8 cellular contexts compared by ENCODE assay signal in genomic region chr2:55014962-55015939, GRCh38. TPM values are rescaled to one million over a fixed set of nuclear protein-coding genes. Genes with fewer than 3 reads are reported as not detected.
A peak's percentile ranks its signal among the peaks of the same experiment; 100 is the strongest.
DNase-seq lines count a peak whose midpoint lies in the region; ATAC-seq, FAIRE-seq and TF ChIP-seq lines count a peak whose summit lies in the region.

No MANE protein-coding gene starts in this region.

- H3K27me3 ChIP-seq in PC-3 (ENCODE audit: low read length): no peaks in the 10 kb centered on the region
- H3K27me3 ChIP-seq in hepatocyte: no peaks in the 10 kb centered on the region
- H3K27me3 ChIP-seq in small intestine (ENCODE audit: control insufficient read depth in 2 of 2, insufficient read depth in 2 of 2, low read length in 2 of 2): no peaks in the 10 kb centered on the region

- peak; percentile 19 for FAIRE-seq in small intestine (lab: Jason Lieb, UNC)

- peak overlapping the region; percentile 45 for H3K4me3 Mint-ChIP-seq in Calu3 (ENCODE audit: low read depth, unreplicated experiment)

- H3K79me2 ChIP-seq in PC-3 (ENCODE audit: low read length): peaks cover 100% of the 10 kb centered on the region
- H3K79me2 ChIP-seq in hepatocyte: peaks cover 98% of the 10 kb centered on the region

- H3K9me2 ChIP-seq in PC-3 (replicated peaks; ENCODE audit: low read length) (no peaks in the 10 kb centered on the region), hepatocyte (replicated peaks; ENCODE audit: insufficient read depth) (no peaks in the 10 kb centered on the region)

- H2AFZ ChIP-seq in PC-3 (ENCODE audit: low read length): no peak overlapping the region
- H2AFZ ChIP-seq in hepatocyte: no peak overlapping the region

- intact Hi-C loops in Calu3 (cut with micrococcal nuclease; ENCODE audit: unreplicated experiment) (loop anchor here (1.0 to 2.0 kb wide), 3 partner anchors 32 to 153 kb away; no protein-coding TSS in a partner anchor), PC-3 (cut with micrococcal nuclease) (loop anchor here (1.0 to 10.0 kb wide), 5 partner anchors 34 to 290 kb away; partner anchors contain the start of gene EML6)

- H3K36me3 Mint-ChIP-seq in Calu3 (ENCODE audit: insufficient read depth, unreplicated experiment): peaks cover 28% of the 10 kb centered on the region

- H3K36me3 ChIP-seq in PC-3 (ENCODE audit: low read depth, low read length): peaks cover 16% of the 10 kb centered on the region
- H3K36me3 ChIP-seq in hepatocyte (replicated peaks; ENCODE audit: insufficient read depth, low read depth): no peaks in the 10 kb centered on the region
- no peaks in the 10 kb centered on the region for H3K36me3 ChIP-seq in small intestine (ENCODE audit: control insufficient read depth in 2 of 2, insufficient read depth in 2 of 2, low read length in 2 of 2)

- H3K4me2 ChIP-seq in PC-3 (ENCODE audit: low read length): peak overlapping the region; percentile 54; the same call in 1 of the 2 replicates
- peak overlapping the region; percentile 44 for H3K4me2 ChIP-seq in hepatocyte

- CTCF ChIA-PET in Calu3 (lab: Charles Lee): interaction anchor here (0.7 to 5.3 kb wide), 8 partner anchors 33 to 161 kb away, joined by 3 to 36 read pairs (median 6); partner anchors contain the start of gene RTN4
- CTCF ChIA-PET in PC-3 (lab: Charles Lee): interaction anchor here (0.6 to 1.2 kb wide), 4 partner anchors 25 to 160 kb away, joined by 3 to 5 read pairs (median 4); no protein-coding TSS in a partner anchor

- no peak overlapping the region for H3K9ac ChIP-seq in PC-3 (ENCODE audit: low read length)

- no peak overlapping the region for H3K4me3 ChIP-seq in PC-3 (ENCODE audit: low read length)
- no peak overlapping the region for H3K4me3 ChIP-seq in astrocyte of the spinal cord (ENCODE audit: low read depth, low read length)
- no peak overlapping the region for H3K4me3 ChIP-seq in hepatocyte
- H3K4me3 ChIP-seq in small intestine (ENCODE audit: low read depth in 1 of 2, low read length in 2 of 2): no peak overlapping the region

- H4K20me1 ChIP-seq in PC-3 (ENCODE audit: low read length): peaks cover 67% of the 10 kb centered on the region
- H4K20me1 ChIP-seq in hepatocyte (ENCODE audit: insufficient read depth, poor library complexity, severe bottlenecking): peaks cover 82% of the 10 kb centered on the region

- peak overlapping the region; percentile 37 for H3K27ac Mint-ChIP-seq in Calu3 (ENCODE audit: unreplicated experiment)

- BruUV-seq in Calu3 (replicated peaks; lab: Mats Ljungman, UMichigan): no TSS peak
- no TSS peak for BruUV-seq in PC-3 (replicated peaks; lab: Mats Ljungman, UMichigan)

- TF ChIP-seq CTCF in Calu3 (IDR thresholded peaks at IDR 0.05; ENCODE audit: unreplicated experiment) (peak; percentile 56), PC-3 (conservative IDR thresholded peaks at IDR 0.05; ENCODE audit: low read depth, low read length) (peak; percentile 88), astrocyte of the spinal cord (IDR thresholded peaks at IDR 0.05; ENCODE audit: low read depth, low read length) (peak; percentile 65), hepatocyte (IDR thresholded peaks at IDR 0.05; ENCODE audit: poor library complexity) (peak; percentile 70)

- H3K27me3 Mint-ChIP-seq in Calu3 (ENCODE audit: unreplicated experiment): no peaks in the 10 kb centered on the region

- POLR2A ChIA-PET in PC-3 (lab: Charles Lee; ENCODE audit: unreplicated experiment): no interaction called here

- H3K4me1 Mint-ChIP-seq in Calu3 (ENCODE audit: low read depth, unreplicated experiment): peaks cover 59% of the 10 kb centered on the region

- ATAC-seq in PC-3 (peak; percentile 76), HG02642 (IDR thresholded peaks at IDR 0.05; ENCODE audit: poor library complexity, unreplicated experiment) (no peak), GM21528 (IDR thresholded peaks at IDR 0.05; ENCODE audit: low FRiP score, unreplicated experiment) (no peak)

- H3F3A ChIP-seq in PC-3 (ENCODE audit: low read length, unreplicated experiment): no peaks in the 10 kb centered on the region

- H3K27ac ChIP-seq in PC-3 (ENCODE audit: low read length): no peak overlapping the region
- H3K27ac ChIP-seq in hepatocyte: no peak overlapping the region
- no peak overlapping the region for H3K27ac ChIP-seq in small intestine (ENCODE audit: low read depth in 1 of 2, low read length in 1 of 2)

- in situ Hi-C loops in astrocyte of the spinal cord (cut with HindIII; ENCODE audit: low sequenced_read_pairs): no loop called here

- DNase-seq in Calu3: peak; percentile 62
- peak; percentile 74 for DNase-seq in HCEC 1CT
- peak; percentile 83 for DNase-seq in PC-3
- DNase-seq in astrocyte of the spinal cord (ENCODE audit: low read depth, low spot score): peak; percentile 71
- DNase-seq in hepatocyte (ENCODE audit: low spot score): peak; percentile 79
- DNase-seq in small intestine: peak; percentile 87

- 45% methylated on average over 6 of the region's 6 CpGs for WGBS in hepatocyte (ENCODE audit: low lambda C conversion rate, missing lambda C conversion rate)
- 13 to 47% (median 35%) methylated on average over 6 of the region's 6 CpGs for WGBS in small intestine, 3 donors

- no peaks in the 10 kb centered on the region for H3K9me3 ChIP-seq in PC-3 (ENCODE audit: low read length)
- no peaks in the 10 kb centered on the region for H3K9me3 ChIP-seq in hepatocyte (ENCODE audit: low read depth)
- no peaks in the 10 kb centered on the region for H3K9me3 ChIP-seq in small intestine (ENCODE audit: control insufficient read depth, low read depth)

- H3K9me3 Mint-ChIP-seq in Calu3 (ENCODE audit: low read depth, unreplicated experiment): no peaks in the 10 kb centered on the region

- H3K4me1 ChIP-seq in PC-3 (ENCODE audit: insufficient read depth, low read length): peaks cover 69% of the 10 kb centered on the region
- peaks cover 41% of the 10 kb centered on the region for H3K4me1 ChIP-seq in hepatocyte (ENCODE audit: insufficient read depth)
- peaks cover 0 to 7% of the 10 kb centered on the region in 2 donors for H3K4me1 ChIP-seq in small intestine (ENCODE audit: control insufficient read depth in 2 of 2, insufficient read depth in 1 of 2, low read depth in 1 of 2, low read length in 1 of 2)

RNA-seq across cellular contexts. Expression of gene RTN4, which starts 35.0 kb away (rescaled TPM):
- total RNA-seq in Calu3 (2022) (386 and 394 TPM in 2 replicates), PC-3 (2014; rRNA removed) (150 and 170 TPM in 2 replicates), hepatocyte (243 and 284 TPM in 2 replicates)
- polyA plus RNA-seq in hepatocyte (437 and 455 TPM in 2 replicates), small intestine (100 to 1,000 TPM in 2 of 3 donors, 10 to 100 TPM in 1; 98.1 to 163 (median 152) TPM)
